29 cellular contexts compared by ENCODE assay signal in the genomic region with DNA sequence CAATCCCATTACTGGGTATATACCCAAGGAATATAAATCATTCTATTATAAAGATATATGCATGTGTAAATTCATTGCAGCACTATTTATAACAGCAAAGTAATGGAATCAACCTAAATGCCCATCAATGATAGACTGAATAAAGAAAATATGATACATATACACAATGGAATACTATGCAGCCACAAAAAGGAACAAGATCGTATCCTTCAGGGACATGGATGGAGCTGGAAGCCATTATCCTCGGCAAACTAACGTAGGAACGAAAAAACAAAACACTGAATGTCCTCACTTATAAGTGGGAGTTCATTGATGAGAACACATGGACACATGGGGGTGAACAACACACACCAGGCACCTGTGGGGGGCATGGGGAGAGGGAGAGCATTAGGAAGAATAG.
"Had no signal": no experiment of that assay in that cellular context is flagged by ENCODE, and none has a peak within 500 bp of the region (broad histone marks: within the 10 kb centered on the region; RNA-seq: fewer than 3 reads in every experiment).

No MANE protein-coding gene starts in this region.

- H3K4me3 Mint-ChIP-seq: stimulated activated effector memory CD8-positive, alpha-beta T cell treated with anti-CD3 and anti-CD28 coated beads, Interleukin-12 subunit alpha, Interleukin-12 subunit beta, amount 100 ng/mL, for 72 hours; stimulated activated memory B cell treated with anti-CD40 and anti-IgM and Interleukin-4, amounts not matched to agents 10 μg/mL and 1 μg/mL and 100 μg/mL, for 72 hours; stimulated activated naive B cell treated with anti-CD40 and anti-IgM and Interleukin-4, amounts not matched to agents 10 μg/mL and 1 μg/mL and 100 μg/mL, for 72 hours; stimulated activated naive CD8-positive, alpha-beta T cell treated with anti-CD3 and anti-CD28 coated beads, Interleukin-15, amount 100 ng/mL, for 72 hours; stimulated activated naive CD8-positive, alpha-beta T cell treated with anti-CD3 and anti-CD28 coated beads, Interleukin-15, Interleukin-2, amounts not matched to agents 100 ng/mL and 50 ng/mL, for 24 hours; type B pancreatic cell had no signal

- H3K4me3 ChIP-seq: stomach, suprapubic skin, testis, thoracic aorta, thyroid gland, tibial artery, tibial nerve, transverse colon, upper lobe of left lung, upper lobe of right lung, uterus, vagina had no signal

- H3K27ac Mint-ChIP-seq: stimulated activated effector memory CD8-positive, alpha-beta T cell treated with anti-CD3 and anti-CD28 coated beads, Interleukin-12 subunit alpha, Interleukin-12 subunit beta, amount 100 ng/mL, for 72 hours; stimulated activated memory B cell treated with anti-CD40 and anti-IgM and Interleukin-4, amounts not matched to agents 10 μg/mL and 1 μg/mL and 100 μg/mL, for 72 hours; stimulated activated naive B cell treated with anti-CD40 and anti-IgM and Interleukin-4, amounts not matched to agents 10 μg/mL and 1 μg/mL and 100 μg/mL, for 72 hours; stimulated activated naive CD8-positive, alpha-beta T cell treated with anti-CD3 and anti-CD28 coated beads, Interleukin-15, amount 100 ng/mL, for 72 hours; stimulated activated naive CD8-positive, alpha-beta T cell treated with anti-CD3 and anti-CD28 coated beads, Interleukin-15, Interleukin-2, amounts not matched to agents 100 ng/mL and 50 ng/mL, for 24 hours; type B pancreatic cell had no signal

- H3K36me3 ChIP-seq: thoracic aorta, thyroid gland, upper lobe of left lung, upper lobe of right lung, uterus, vagina had no signal

- DNase-seq: stimulated activated CD4-positive, alpha-beta T cell treated with anti-CD3 and anti-CD28 coated beads, Interleukin-2, amount 100 ng/mL, for 48 hours; stimulated activated CD4-positive, alpha-beta T cell treated with anti-CD3 and anti-CD28 coated beads, Interleukin-4, amount 100 ng/mL, for 1 hour; stimulated activated CD4-positive, alpha-beta T cell treated with anti-CD3 and anti-CD28 coated beads, Interleukin-4, amount 100 ng/mL, for 24 hours; stimulated activated CD4-positive, alpha-beta T cell treated with anti-CD3 and anti-CD28 coated beads, Interleukin-4, amount 100 ng/mL, for 4 hours; stimulated activated CD8-positive, alpha-beta memory T cell treated with anti-CD3 and anti-CD28 coated beads, Interleukin-4, amount 100 ng/mL, for 48 hours; stimulated activated naive B cell treated with anti-CD40 and anti-IgM and Interleukin-4, amounts not matched to agents 10 μg/mL and 1 μg/mL and 100 μg/mL, for 72 hours; stimulated activated naive CD4-positive, alpha-beta T cell; stimulated activated naive CD4-positive, alpha-beta T cell treated with Interleukin-2 at 50 U/mL for 16 hours; stimulated activated naive CD8-positive, alpha-beta T cell treated with anti-CD3 and anti-CD28 coated beads, Interleukin-15, amount 100 ng/mL, for 72 hours; stimulated activated naive CD8-positive, alpha-beta T cell treated with anti-CD3 and anti-CD28 coated beads, Interleukin-15, Interleukin-2, amounts not matched to agents 100 U/mL and 50 U/mL, for 24 hours; stomach; substantia nigra; testis; thyroid gland; tibial artery; transverse colon; trophoblast cell; upper lobe of left lung; upper lobe of right lung; uterus had no signal

- H3K27me3 ChIP-seq: stomach, suprapubic skin, testis, thyroid gland, tibial artery, tibial nerve, transverse colon, upper lobe of left lung, upper lobe of right lung, uterus, vagina had no signal

- H3K27me3 Mint-ChIP-seq: stimulated activated memory B cell treated with anti-CD40 and anti-IgM and Interleukin-4, amounts not matched to agents 10 μg/mL and 1 μg/mL and 100 μg/mL, for 72 hours; stimulated activated naive B cell treated with anti-CD40 and anti-IgM and Interleukin-4, amounts not matched to agents 10 μg/mL and 1 μg/mL and 100 μg/mL, for 72 hours; stimulated activated naive CD8-positive, alpha-beta T cell treated with anti-CD3 and anti-CD28 coated beads, Interleukin-15, amount 100 ng/mL, for 72 hours; stimulated activated naive CD8-positive, alpha-beta T cell treated with anti-CD3 and anti-CD28 coated beads, Interleukin-15, Interleukin-2, amounts not matched to agents 100 ng/mL and 50 ng/mL, for 24 hours; type B pancreatic cell had no signal

- FAIRE-seq: urothelium cell line had no signal

- H3K4me1 ChIP-seq: stomach, suprapubic skin, testis, thyroid gland, transverse colon, upper lobe of left lung, upper lobe of right lung, uterus, vagina had no signal

- ATAC-seq: stimulated activated effector memory CD8-positive, alpha-beta T cell treated with anti-CD3 and anti-CD28 coated beads, Interleukin-12 subunit alpha, Interleukin-12 subunit beta, amount 100 ng/mL, for 72 hours; stimulated activated memory B cell treated with anti-CD40 and anti-IgM and Interleukin-4, amounts not matched to agents 10 μg/mL and 1 μg/mL and 100 μg/mL, for 72 hours; stimulated activated naive B cell treated with anti-CD40 and anti-IgM and Interleukin-4, amounts not matched to agents 10 μg/mL and 1 μg/mL and 100 μg/mL, for 72 hours; stimulated activated naive CD8-positive, alpha-beta T cell treated with anti-CD3 and anti-CD28 coated beads, Interleukin-15, amount 100 ng/mL, for 72 hours; stimulated activated naive CD8-positive, alpha-beta T cell treated with anti-CD3 and anti-CD28 coated beads, Interleukin-15, Interleukin-2, amounts not matched to agents 100 U/mL and 50 U/mL, for 24 hours; upper lobe of right lung had no signal

- H3K9me3 ChIP-seq: stomach, suprapubic skin, testis, thoracic aorta, thyroid gland, tibial artery, upper lobe of right lung, uterus, vagina had no signal

- H3K27ac ChIP-seq: stomach, suprapubic skin, testis, thoracic aorta, thyroid gland, tibial artery, tibial nerve, transverse colon, upper lobe of left lung, upper lobe of right lung, uterus, vagina had no signal

- H3K9me3 Mint-ChIP-seq: type B pancreatic cell had no signal
